Comparison of ENCODE assay signal across 18 cellular contexts in genomic region chr2:190333395-190333794, GRCh38. TPM values are rescaled to one million over a fixed set of nuclear protein-coding genes. Genes with fewer than 3 reads are reported as not detected.
DNase-seq lines count a peak whose midpoint lies in the region; ATAC-seq and TF ChIP-seq lines count a peak whose summit lies in the region.
"Had no signal": no experiment of that assay in that cellular context is flagged by ENCODE, and none has a peak within 500 bp of the region (broad histone marks: within the 10 kb centered on the region; RNA-seq: fewer than 3 reads in every experiment).

No MANE protein-coding gene starts in this region.

- peaks cover 21% of the 10 kb centered on the region for H3K4me1 Mint-ChIP-seq in endothelial cell (ENCODE audit: unreplicated experiment)

- H2BK15ac ChIP-seq in mesenchymal stem cell (ENCODE audit: low read depth, poor library complexity, severe bottlenecking): peak overlapping the region; percentile 80

- no peak overlapping the region for H3K27ac Mint-ChIP-seq in endothelial cell (ENCODE audit: unreplicated experiment)
- H3K27ac Mint-ChIP-seq: CD8-positive, alpha-beta T cell had no signal

- H3K18ac ChIP-seq in mesenchymal stem cell (ENCODE audit: low read depth in 1 of 2, low read length in 2 of 2): no peak overlapping the region

- H3K14ac ChIP-seq in mesenchymal stem cell (ENCODE audit: low read length in 2 of 2): no peak overlapping the region

- no peak overlapping the region for H2BK120ac ChIP-seq in mesenchymal stem cell (ENCODE audit: low read depth, low read length)

- ATAC-seq in thoracic aorta (ENCODE audit: insufficient number of reproducible peaks, low FRiP score, low read depth) (no peak), mucosa of descending colon (no peak)
- ATAC-seq: CD8-positive, alpha-beta T cell had no signal

- no peak overlapping the region for H2BK5ac ChIP-seq in mesenchymal stem cell (ENCODE audit: low read depth, low read length, poor library complexity, severe bottlenecking)

- H3K9me3 Mint-ChIP-seq in endothelial cell (ENCODE audit: unreplicated experiment): no peaks in the 10 kb centered on the region
- H3K9me3 Mint-ChIP-seq: CD8-positive, alpha-beta T cell had no signal

- no peak overlapping the region for H3K4ac ChIP-seq in mesenchymal stem cell (ENCODE audit: low read depth in 1 of 2, low read length in 2 of 2)

- no peak overlapping the region for H4K8ac ChIP-seq in mesenchymal stem cell (ENCODE audit: low read length)

- H3K27ac ChIP-seq in ascending aorta (peak overlapping the region; percentile 69 to 73), esophagus squamous epithelium (peak overlapping the region; percentile 32 to 69 (median 54)), mesenchymal stem cell (ENCODE audit: low read length, poor library complexity, severe bottlenecking) (no peak overlapping the region), thoracic aorta (peak overlapping the region; percentile 18 to 65)
- H3K27ac ChIP-seq: BLaER1 treated with 17β-estradiol and CSF1 and Interleukin-3, amounts not matched to agents 10 nM and 100 nM; SK-N-MC had no signal

- TF ChIP-seq POLR2A in esophagus squamous epithelium (IDR thresholded peaks at IDR 0.05): no peak

- no peak overlapping the region for H2AFZ ChIP-seq in mesenchymal stem cell (ENCODE audit: low read depth, low read length)

- H3K9me3 ChIP-seq in ascending aorta (no peaks in the 10 kb centered on the region), esophagus squamous epithelium (no peaks in the 10 kb centered on the region), mesenchymal stem cell (ENCODE audit: control insufficient read depth, low read length) (no peaks in the 10 kb centered on the region), thoracic aorta (no peaks in the 10 kb centered on the region), mucosa of descending colon (no peaks in the 10 kb centered on the region)

- no peak overlapping the region for H3K23ac ChIP-seq in mesenchymal stem cell (ENCODE audit: low read length in 2 of 2)

- no peak overlapping the region for H3K4me3 Mint-ChIP-seq in endothelial cell (ENCODE audit: unreplicated experiment)
- H3K4me3 Mint-ChIP-seq: CD8-positive, alpha-beta T cell had no signal

- H3K36me3 ChIP-seq in ascending aorta (no peaks in the 10 kb centered on the region), esophagus squamous epithelium (no peaks in the 10 kb centered on the region), mesenchymal stem cell (ENCODE audit: control insufficient read depth in 1 of 2, insufficient read depth in 2 of 2, low read depth in 1 of 2, low read length in 2 of 2) (no peaks in the 10 kb centered on the region), thoracic aorta (no peaks in the 10 kb centered on the region), mucosa of descending colon (ENCODE audit: low read depth) (no peaks in the 10 kb centered on the region)
- H3K36me3 ChIP-seq: BLaER1 treated with 17β-estradiol and CSF1 and Interleukin-3, amounts not matched to agents 10 nM and 100 nM had no signal

- peaks cover 3% of the 10 kb centered on the region for H3K27me3 Mint-ChIP-seq in endothelial cell (ENCODE audit: unreplicated experiment)

- no peaks in the 10 kb centered on the region for H3K27me3 ChIP-seq in ascending aorta
- H3K27me3 ChIP-seq in esophagus squamous epithelium: no peaks in the 10 kb centered on the region
- no peaks in the 10 kb centered on the region for H3K27me3 ChIP-seq in mesenchymal stem cell (ENCODE audit: control insufficient read depth in 1 of 2, insufficient read depth in 1 of 2, low read length in 2 of 2)
- H3K27me3 ChIP-seq in thoracic aorta (replicated peaks; ENCODE audit: insufficient read depth): no peaks in the 10 kb centered on the region
- H3K27me3 ChIP-seq: BLaER1 treated with 17β-estradiol and CSF1 and Interleukin-3, amounts not matched to agents 10 nM and 100 nM had no signal

- 66% methylated on average over 8 of the region's 8 CpGs for WGBS in esophagus squamous epithelium, 2 donors
- 94% methylated on average over 7 of the region's 8 CpGs for WGBS in mesenchymal stem cell

- H3K79me1 ChIP-seq in mesenchymal stem cell (replicated peaks; ENCODE audit: low read length, poor library complexity, severe bottlenecking): no peaks in the 10 kb centered on the region

- TF ChIP-seq CTCF in ascending aorta (IDR thresholded peaks at IDR 0.05) (no peak), esophagus squamous epithelium (IDR thresholded peaks at IDR 0.05) (no peak), thoracic aorta (IDR thresholded peaks at IDR 0.05) (no peak), endothelial cell (IDR thresholded peaks at IDR 0.05; ENCODE audit: unreplicated experiment) (no peak), mucosa of descending colon (IDR thresholded peaks at IDR 0.05) (no peak)

- no peak for DNase-seq in ascending aorta (ENCODE audit: low spot score in 2 of 2)
- DNase-seq in esophagus squamous epithelium (lab: John Stamatoyannopoulos, UW): no peak
- DNase-seq in mesenchymal stem cell: no peak
- no peak for DNase-seq in thoracic aorta (ENCODE audit: low spot score)
- DNase-seq in stimulated activated CD4-positive, alpha-beta T cell treated with anti-CD3 and anti-CD28 coated beads, Interleukin-12 subunit alpha, Interleukin-12 subunit beta, amount 100 ng/mL, for 4 hours: no peak
- no peak for DNase-seq in endothelial cell (ENCODE audit: low spot score)
- DNase-seq in mucosa of descending colon: no peak
- DNase-seq: Calu3; CD8-positive, alpha-beta T cell; DMS53; H7; NCI-H1092 treated with DMSO at 0.1 percent for 48 hours; NCI-H2227 treated with DMSO at 0.1 percent for 48 hours; NCI-H524; NCI-H82; SHP77 had no signal

- H3K4me1 ChIP-seq in ascending aorta (peaks cover 0 to 2% of the 10 kb centered on the region in 2 donors), esophagus squamous epithelium (peaks cover 0 to 22% (median 14%) of the 10 kb centered on the region in 3 donors), mesenchymal stem cell (ENCODE audit: control insufficient read depth, insufficient read depth, low read depth, low read length) (no peaks in the 10 kb centered on the region), thoracic aorta (ENCODE audit: control insufficient read depth in 1 of 2, low read depth in 2 of 2) (peaks cover 0 to 19% of the 10 kb centered on the region in 2 donors), mucosa of descending colon (ENCODE audit: low read depth) (peaks cover 5% of the 10 kb centered on the region)

- intact Hi-C loops in ascending aorta (cut with DNase I): no loop called here
- intact Hi-C loops in esophagus squamous epithelium (cut with DNase I): no loop called here
- intact Hi-C loops in mucosa of descending colon (cut with DNase I, micrococcal nuclease): no loop called here

- H4K91ac ChIP-seq in mesenchymal stem cell (ENCODE audit: low read length): no peak overlapping the region

- H3K9ac ChIP-seq in mesenchymal stem cell (ENCODE audit: low read length): no peak overlapping the region
- H3K9ac ChIP-seq: BLaER1 treated with 17β-estradiol and CSF1 and Interleukin-3, amounts not matched to agents 10 nM and 100 nM had no signal

- no peak overlapping the region for H3K4me2 ChIP-seq in mesenchymal stem cell (ENCODE audit: low read length, poor library complexity, severe bottlenecking)
- H3K4me2 ChIP-seq: BLaER1 treated with 17β-estradiol and CSF1 and Interleukin-3, amounts not matched to agents 10 nM and 100 nM had no signal

- H2AK5ac ChIP-seq in mesenchymal stem cell (ENCODE audit: low read length, severe bottlenecking): no peak overlapping the region

- no peaks in the 10 kb centered on the region for H3K36me3 Mint-ChIP-seq in endothelial cell (ENCODE audit: low read depth, unreplicated experiment)
- H3K36me3 Mint-ChIP-seq: CD8-positive, alpha-beta T cell had no signal

- H2BK12ac ChIP-seq in mesenchymal stem cell (ENCODE audit: low read length in 2 of 2): no peak overlapping the region

- peak overlapping the region in 1 of 2 donors; percentile 4 for H3K4me3 ChIP-seq in ascending aorta
- H3K4me3 ChIP-seq in esophagus squamous epithelium: no peak overlapping the region
- H3K4me3 ChIP-seq in mesenchymal stem cell (ENCODE audit: insufficient read depth in 1 of 2, low read depth in 1 of 2, low read length in 2 of 2): no peak overlapping the region
- peak overlapping the region; percentile 45 for H3K4me3 ChIP-seq in thoracic aorta
- no peak overlapping the region for H3K4me3 ChIP-seq in mucosa of descending colon
- H3K4me3 ChIP-seq: BLaER1 treated with 17β-estradiol and CSF1 and Interleukin-3, amounts not matched to agents 10 nM and 100 nM; SK-N-MC had no signal

RNA-seq across cellular contexts. Expression of gene INPP1, which starts 10.0 kb away (rescaled TPM):
- total RNA-seq in ascending aorta (13.3 TPM), esophagus squamous epithelium (10 to 100 TPM; 37.0 to 73.0 (median 48.4) TPM), thoracic aorta (10 to 100 TPM; 13.0 to 36.6 TPM), endothelial cell (ENCODE audit: unreplicated experiment) (11.7 TPM), mucosa of descending colon (10 to 100 TPM; 31.3 to 37.7 (median 36.3) TPM)
- polyA plus RNA-seq in mesenchymal stem cell (2013, experiment 1 of 2): 19.5 TPM
- polyA plus RNA-seq in mesenchymal stem cell (2013, experiment 2 of 2): 17.6 TPM

RNA-seq across cellular contexts. Expression of gene HIBCH, which starts 13.8 kb away (rescaled TPM):
- 3.7 TPM for total RNA-seq in ascending aorta
- 10 to 100 TPM; 20.9 to 31.5 (median 29.9) TPM for total RNA-seq in esophagus squamous epithelium
- 17.1 TPM for polyA plus RNA-seq in mesenchymal stem cell (2013, experiment 1 of 2)
- 18.5 TPM for polyA plus RNA-seq in mesenchymal stem cell (2013, experiment 2 of 2)
- 10 to 100 TPM; 31.4 to 34.4 TPM for total RNA-seq in thoracic aorta
- 29.8 TPM for total RNA-seq in endothelial cell (ENCODE audit: unreplicated experiment)
- 10 to 100 TPM; 46.5 to 79.3 (median 46.7) TPM for total RNA-seq in mucosa of descending colon
